ENCODE assay signal across 8 cellular contexts in the genomic region with DNA sequence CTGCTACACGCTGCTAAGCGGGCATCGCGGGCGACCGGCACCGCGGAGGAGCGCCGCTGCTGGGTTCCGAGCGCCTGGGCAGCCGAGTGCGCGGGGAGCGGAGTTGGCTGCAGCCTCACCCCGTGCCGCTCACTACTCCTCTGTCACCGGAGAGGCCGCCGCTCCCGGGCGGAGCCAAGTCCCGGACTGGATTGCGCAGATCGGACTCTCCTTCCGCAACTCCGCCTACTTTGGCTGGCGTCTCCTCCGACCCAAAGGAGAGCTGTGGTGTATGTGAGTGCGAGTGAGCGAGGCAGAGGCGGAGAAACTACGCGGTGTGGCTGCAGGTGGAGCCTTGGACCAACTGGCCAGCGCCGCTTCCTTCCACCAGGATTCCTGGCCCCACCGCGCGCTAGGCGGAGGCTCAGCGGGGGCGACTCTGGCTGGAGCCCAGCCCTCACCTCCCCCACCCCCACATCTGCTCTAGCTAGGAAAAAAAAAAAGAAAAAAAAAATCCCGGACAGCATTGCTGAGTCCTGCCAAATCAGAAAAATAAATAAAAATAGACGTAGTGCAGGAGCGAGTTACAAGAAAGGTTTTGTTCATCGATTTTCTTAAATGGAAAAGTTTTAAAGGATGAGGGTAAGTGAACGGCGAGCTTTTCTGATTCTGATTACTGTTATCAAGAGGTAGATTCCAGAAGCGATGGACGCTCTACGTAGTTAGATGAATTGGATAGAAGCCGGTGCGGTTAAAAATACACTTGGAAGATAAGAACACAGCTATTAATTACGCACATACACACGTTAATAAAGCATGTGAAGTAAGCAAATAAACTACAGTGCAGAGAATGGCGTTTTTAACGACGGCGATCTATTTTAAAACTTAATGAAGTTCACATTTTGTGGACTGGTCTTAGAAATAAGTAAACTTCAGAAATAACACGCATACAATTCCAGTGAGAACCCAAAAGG. TPM values are rescaled to one million over a fixed set of nuclear protein-coding genes. Genes with fewer than 3 reads are reported as not detected.
DNase-seq lines count a peak whose midpoint lies in the region; ATAC-seq and TF ChIP-seq lines count a peak whose summit lies in the region.

Gene SEMA6A, minus strand, starts transcription at position 142 of the 953 bp plus-strand sequence. CDS start 69,879 bp downstream, outside the sequence.

- H3K36me3 ChIP-seq in body of pancreas (replicated peaks in 1 of 2; ENCODE audit: insufficient read depth in 1 of 2, low read depth in 2 of 2) = no peaks in the 10 kb centered on the region

- H3K27ac ChIP-seq in RWPE1 = no peak within 1 kb of the TSS
- peak within 1 kb of the TSS; percentile 68 to 79 (median 70) for H3K27ac ChIP-seq in body of pancreas

- intact Hi-C loops in body of pancreas (cut with DNase I) = loop anchor here (10.0 kb wide), 1 partner anchor 370 kb away; no protein-coding TSS in a partner anchor

- 0% methylated on average over 34 to 61 of the region's 61 CpGs for WGBS in body of pancreas, 2 donors

- H3K9me3 ChIP-seq in body of pancreas = no peaks in the 10 kb centered on the region

- CTCF ChIA-PET in RWPE1 (lab: Yijun Ruan, JAX) = interaction anchor here (0.6 to 0.8 kb wide), 4 partner anchors 92 to 990 kb away, joined by 3 read pairs; no protein-coding TSS in a partner anchor

- in situ Hi-C loops in KBM-7 (cut with MboI; ENCODE audit: low pct_unique_long_range_greater_than_20kb, low sequenced_read_pairs) = no loop called here

- DNase-seq in GM04503 (ENCODE audit: low read depth) = peak; percentile 34
- DNase-seq in KBM-7 = peak; percentile 84
- DNase-seq in RWPE1 (ENCODE audit: low spot score) = peak; percentile 67
- DNase-seq in body of pancreas = peak; percentile 91 to 95 (median 92)
- DNase-seq in iPS DF 19.7 (ENCODE audit: low read depth, low spot score) = peak; percentile 98
- peak; percentile 90 for DNase-seq in putamen (ENCODE audit: low spot score)

- TF ChIP-seq CTCF in RWPE1 (conservative IDR thresholded peaks at IDR 0.05; ENCODE audit: low read depth) (no peak), body of pancreas (IDR thresholded peaks at IDR 0.05) (peak in 4 of 7 experiments; percentile 32 to 42 (median 34))

- peak; percentile 48 for ATAC-seq in GM21786 (IDR thresholded peaks at IDR 0.05; ENCODE audit: unreplicated experiment)
- ATAC-seq in body of pancreas = peak; percentile 82
- no peak for ATAC-seq in HG02970 (IDR thresholded peaks at IDR 0.05; ENCODE audit: low FRiP score, unreplicated experiment)

- H3K4me1 ChIP-seq in body of pancreas = peaks cover 33% of the 10 kb centered on the region

- POLR2A ChIA-PET in RWPE1 (lab: Yijun Ruan, JAX; ENCODE audit: low non-redundant PET) = no interaction called here

- peak within 1 kb of the TSS; percentile 44 to 54 for H3K4me3 ChIP-seq in body of pancreas

- no peaks in the 10 kb centered on the region for H3K27me3 ChIP-seq in body of pancreas

- peak; percentile 85 to 91 (median 87) for TF ChIP-seq POLR2A in body of pancreas (IDR thresholded peaks at IDR 0.05)

RNA-seq across cellular contexts. Expression of gene SEMA6A, which starts in this region (rescaled TPM):
- total RNA-seq in body of pancreas = 10 to 100 TPM; 18.7 to 25.1 TPM

Comparison
In these comparisons a context has a peak if more than half of its experiments do, and no peak if none do; other contexts are left out.
1. DNase-seq: peak in every context shown above with its lines; median percentile 98 in iPS DF 19.7; 92 in body of pancreas; 90 in putamen; 84 in KBM-7; 67 in RWPE1; 34 in GM04503.